ENCODE assay signal across 2 cellular contexts in the genomic region with DNA sequence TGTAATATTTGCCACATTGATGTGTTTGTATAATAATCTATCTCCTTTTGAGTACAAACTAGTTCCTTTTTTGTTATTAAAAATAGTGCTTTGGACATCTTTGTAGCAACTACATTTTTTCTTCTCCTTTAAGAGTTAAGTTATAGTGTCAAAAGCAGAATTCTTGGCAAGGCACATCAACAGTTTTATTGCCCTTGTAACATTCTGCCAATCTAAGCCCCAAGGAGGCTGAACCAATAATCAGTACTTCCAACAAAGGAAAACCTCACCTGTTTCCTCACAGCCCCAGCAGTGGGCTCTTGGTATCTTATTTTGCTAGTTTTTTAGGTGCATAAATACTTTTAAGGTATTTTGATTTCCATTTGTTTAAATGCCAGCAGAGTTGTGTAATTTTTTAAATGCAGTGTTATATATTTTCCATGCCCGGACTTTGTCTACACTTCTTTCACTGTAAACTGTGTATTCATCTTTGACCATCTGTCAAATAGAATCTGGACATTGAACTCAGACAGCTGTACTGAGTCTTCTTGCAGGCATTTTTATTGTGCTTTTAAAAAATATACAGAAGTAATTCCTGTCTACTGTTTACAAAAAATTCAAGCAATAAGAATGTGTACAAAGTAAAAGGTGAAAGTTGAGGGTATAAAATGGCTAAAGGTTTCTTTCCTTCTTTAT.
TF ChIP-seq lines count a peak whose summit lies in the region.

No MANE protein-coding gene starts in this region.

TF ChIP-seq in SK-N-SH, 30 proteins besides CTCF, POLR2A, EP300 and RAD21 (continued from another document):
- TF ChIP-seq, protein P1, sequence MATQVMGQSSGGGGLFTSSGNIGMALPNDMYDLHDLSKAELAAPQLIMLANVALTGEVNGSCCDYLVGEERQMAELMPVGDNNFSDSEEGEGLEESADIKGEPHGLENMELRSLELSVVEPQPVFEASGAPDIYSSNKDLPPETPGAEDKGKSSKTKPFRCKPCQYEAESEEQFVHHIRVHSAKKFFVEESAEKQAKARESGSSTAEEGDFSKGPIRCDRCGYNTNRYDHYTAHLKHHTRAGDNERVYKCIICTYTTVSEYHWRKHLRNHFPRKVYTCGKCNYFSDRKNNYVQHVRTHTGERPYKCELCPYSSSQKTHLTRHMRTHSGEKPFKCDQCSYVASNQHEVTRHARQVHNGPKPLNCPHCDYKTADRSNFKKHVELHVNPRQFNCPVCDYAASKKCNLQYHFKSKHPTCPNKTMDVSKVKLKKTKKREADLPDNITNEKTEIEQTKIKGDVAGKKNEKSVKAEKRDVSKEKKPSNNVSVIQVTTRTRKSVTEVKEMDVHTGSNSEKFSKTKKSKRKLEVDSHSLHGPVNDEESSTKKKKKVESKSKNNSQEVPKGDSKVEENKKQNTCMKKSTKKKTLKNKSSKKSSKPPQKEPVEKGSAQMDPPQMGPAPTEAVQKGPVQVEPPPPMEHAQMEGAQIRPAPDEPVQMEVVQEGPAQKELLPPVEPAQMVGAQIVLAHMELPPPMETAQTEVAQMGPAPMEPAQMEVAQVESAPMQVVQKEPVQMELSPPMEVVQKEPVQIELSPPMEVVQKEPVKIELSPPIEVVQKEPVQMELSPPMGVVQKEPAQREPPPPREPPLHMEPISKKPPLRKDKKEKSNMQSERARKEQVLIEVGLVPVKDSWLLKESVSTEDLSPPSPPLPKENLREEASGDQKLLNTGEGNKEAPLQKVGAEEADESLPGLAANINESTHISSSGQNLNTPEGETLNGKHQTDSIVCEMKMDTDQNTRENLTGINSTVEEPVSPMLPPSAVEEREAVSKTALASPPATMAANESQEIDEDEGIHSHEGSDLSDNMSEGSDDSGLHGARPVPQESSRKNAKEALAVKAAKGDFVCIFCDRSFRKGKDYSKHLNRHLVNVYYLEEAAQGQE (IDR thresholded peaks at IDR 0.05; ENCODE audit: low read depth, low read length): no peak
- TF ChIP-seq MEF2A (IDR thresholded peaks at IDR 0.05; ENCODE audit: borderline replicate concordance, low read depth): no peak
- no peak for TF ChIP-seq FOXJ3 (CRISPR knock-in tag; IDR thresholded peaks at IDR 0.05)
- no peak for TF ChIP-seq FOXM1 (IDR thresholded peaks at IDR 0.05; ENCODE audit: low read depth)
- TF ChIP-seq RFX5 (IDR thresholded peaks at IDR 0.05; ENCODE audit: low read length): no peak
- no peak for TF ChIP-seq TAF1 (IDR thresholded peaks at IDR 0.05; ENCODE audit: borderline replicate concordance, low read depth, low read length)
- TF ChIP-seq, protein P2, sequence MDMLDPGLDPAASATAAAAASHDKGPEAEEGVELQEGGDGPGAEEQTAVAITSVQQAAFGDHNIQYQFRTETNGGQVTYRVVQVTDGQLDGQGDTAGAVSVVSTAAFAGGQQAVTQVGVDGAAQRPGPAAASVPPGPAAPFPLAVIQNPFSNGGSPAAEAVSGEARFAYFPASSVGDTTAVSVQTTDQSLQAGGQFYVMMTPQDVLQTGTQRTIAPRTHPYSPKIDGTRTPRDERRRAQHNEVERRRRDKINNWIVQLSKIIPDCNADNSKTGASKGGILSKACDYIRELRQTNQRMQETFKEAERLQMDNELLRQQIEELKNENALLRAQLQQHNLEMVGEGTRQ (IDR thresholded peaks at IDR 0.05; ENCODE audit: borderline replicate concordance, low read depth, low read length): no peak
- no peak for TF ChIP-seq CHD2 (IDR thresholded peaks at IDR 0.05; ENCODE audit: low read length, partially characterized antibody)
- TF ChIP-seq ELF1 (IDR thresholded peaks at IDR 0.05): no peak

TF ChIP-seq in SK-N-SH treated with all-trans-retinoic acid at 6 μM for 48 hours, 23 proteins besides CTCF, POLR2A, EP300 and RAD21 (continued from another document):
- TF ChIP-seq, protein P3, sequence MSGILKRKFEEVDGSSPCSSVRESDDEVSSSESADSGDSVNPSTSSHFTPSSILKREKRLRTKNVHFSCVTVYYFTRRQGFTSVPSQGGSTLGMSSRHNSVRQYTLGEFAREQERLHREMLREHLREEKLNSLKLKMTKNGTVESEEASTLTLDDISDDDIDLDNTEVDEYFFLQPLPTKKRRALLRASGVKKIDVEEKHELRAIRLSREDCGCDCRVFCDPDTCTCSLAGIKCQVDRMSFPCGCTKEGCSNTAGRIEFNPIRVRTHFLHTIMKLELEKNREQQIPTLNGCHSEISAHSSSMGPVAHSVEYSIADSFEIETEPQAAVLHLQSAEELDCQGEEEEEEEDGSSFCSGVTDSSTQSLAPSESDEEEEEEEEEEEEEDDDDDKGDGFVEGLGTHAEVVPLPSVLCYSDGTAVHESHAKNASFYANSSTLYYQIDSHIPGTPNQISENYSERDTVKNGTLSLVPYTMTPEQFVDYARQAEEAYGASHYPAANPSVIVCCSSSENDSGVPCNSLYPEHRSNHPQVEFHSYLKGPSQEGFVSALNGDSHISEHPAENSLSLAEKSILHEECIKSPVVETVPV (CRISPR knock-in tag; IDR thresholded peaks at IDR 0.05): no peak
- TF ChIP-seq ARNTL (CRISPR knock-in tag; IDR thresholded peaks at IDR 0.05; ENCODE audit: borderline replicate concordance, low read depth) (no peak), ISL1 (CRISPR knock-in tag; IDR thresholded peaks at IDR 0.05) (no peak), ZNF565 (CRISPR knock-in tag; conservative IDR thresholded peaks at IDR 0.05; ENCODE audit: low read depth) (no peak), BACH2 (CRISPR knock-in tag; IDR thresholded peaks at IDR 0.05; ENCODE audit: borderline replicate concordance) (no peak), TCF4 (CRISPR knock-in tag; IDR thresholded peaks at IDR 0.05; ENCODE audit: borderline replicate concordance) (no peak), ZNF8 (CRISPR knock-in tag; IDR thresholded peaks at IDR 0.05) (no peak), ZC3H10 (CRISPR knock-in tag; IDR thresholded peaks at IDR 0.05) (no peak), GLIS3 (CRISPR knock-in tag; IDR thresholded peaks at IDR 0.05) (no peak), SNAI2 (CRISPR knock-in tag; IDR thresholded peaks at IDR 0.05) (no peak)
- TF ChIP-seq, protein P4, sequence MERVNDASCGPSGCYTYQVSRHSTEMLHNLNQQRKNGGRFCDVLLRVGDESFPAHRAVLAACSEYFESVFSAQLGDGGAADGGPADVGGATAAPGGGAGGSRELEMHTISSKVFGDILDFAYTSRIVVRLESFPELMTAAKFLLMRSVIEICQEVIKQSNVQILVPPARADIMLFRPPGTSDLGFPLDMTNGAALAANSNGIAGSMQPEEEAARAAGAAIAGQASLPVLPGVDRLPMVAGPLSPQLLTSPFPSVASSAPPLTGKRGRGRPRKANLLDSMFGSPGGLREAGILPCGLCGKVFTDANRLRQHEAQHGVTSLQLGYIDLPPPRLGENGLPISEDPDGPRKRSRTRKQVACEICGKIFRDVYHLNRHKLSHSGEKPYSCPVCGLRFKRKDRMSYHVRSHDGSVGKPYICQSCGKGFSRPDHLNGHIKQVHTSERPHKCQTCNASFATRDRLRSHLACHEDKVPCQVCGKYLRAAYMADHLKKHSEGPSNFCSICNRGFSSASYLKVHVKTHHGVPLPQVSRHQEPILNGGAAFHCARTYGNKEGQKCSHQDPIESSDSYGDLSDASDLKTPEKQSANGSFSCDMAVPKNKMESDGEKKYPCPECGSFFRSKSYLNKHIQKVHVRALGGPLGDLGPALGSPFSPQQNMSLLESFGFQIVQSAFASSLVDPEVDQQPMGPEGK (CRISPR knock-in tag; IDR thresholded peaks at IDR 0.05; ENCODE audit: borderline replicate concordance): no peak
- TF ChIP-seq, protein P5, sequence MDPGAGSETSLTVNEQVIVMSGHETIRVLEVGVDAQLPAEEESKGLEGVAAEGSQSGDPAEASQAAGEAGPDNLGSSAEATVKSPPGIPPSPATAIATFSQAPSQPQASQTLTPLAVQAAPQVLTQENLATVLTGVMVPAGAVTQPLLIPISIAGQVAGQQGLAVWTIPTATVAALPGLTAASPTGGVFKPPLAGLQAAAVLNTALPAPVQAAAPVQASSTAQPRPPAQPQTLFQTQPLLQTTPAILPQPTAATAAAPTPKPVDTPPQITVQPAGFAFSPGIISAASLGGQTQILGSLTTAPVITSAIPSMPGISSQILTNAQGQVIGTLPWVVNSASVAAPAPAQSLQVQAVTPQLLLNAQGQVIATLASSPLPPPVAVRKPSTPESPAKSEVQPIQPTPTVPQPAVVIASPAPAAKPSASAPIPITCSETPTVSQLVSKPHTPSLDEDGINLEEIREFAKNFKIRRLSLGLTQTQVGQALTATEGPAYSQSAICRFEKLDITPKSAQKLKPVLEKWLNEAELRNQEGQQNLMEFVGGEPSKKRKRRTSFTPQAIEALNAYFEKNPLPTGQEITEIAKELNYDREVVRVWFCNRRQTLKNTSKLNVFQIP (CRISPR knock-in tag; IDR thresholded peaks at IDR 0.05; ENCODE audit: borderline replicate concordance, low read depth): no peak
- TF ChIP-seq, protein P6, sequence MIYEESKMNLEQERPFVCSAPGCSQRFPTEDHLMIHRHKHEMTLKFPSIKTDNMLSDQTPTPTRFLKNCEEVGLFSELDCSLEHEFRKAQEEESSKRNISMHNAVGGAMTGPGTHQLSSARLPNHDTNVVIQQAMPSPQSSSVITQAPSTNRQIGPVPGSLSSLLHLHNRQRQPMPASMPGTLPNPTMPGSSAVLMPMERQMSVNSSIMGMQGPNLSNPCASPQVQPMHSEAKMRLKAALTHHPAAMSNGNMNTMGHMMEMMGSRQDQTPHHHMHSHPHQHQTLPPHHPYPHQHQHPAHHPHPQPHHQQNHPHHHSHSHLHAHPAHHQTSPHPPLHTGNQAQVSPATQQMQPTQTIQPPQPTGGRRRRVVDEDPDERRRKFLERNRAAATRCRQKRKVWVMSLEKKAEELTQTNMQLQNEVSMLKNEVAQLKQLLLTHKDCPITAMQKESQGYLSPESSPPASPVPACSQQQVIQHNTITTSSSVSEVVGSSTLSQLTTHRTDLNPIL (CRISPR knock-in tag; IDR thresholded peaks at IDR 0.05; ENCODE audit: low read depth): no peak
